2 cellular contexts compared by ENCODE assay signal in genomic region chr5:160463227-160463626, GRCh38.
TF ChIP-seq lines count a peak whose summit lies in the region.

No MANE protein-coding gene starts in this region.

TF ChIP-seq in SK-N-SH, 30 proteins besides CTCF, POLR2A, EP300 and RAD21 (continued from another document):
- TF ChIP-seq REST (IDR thresholded peaks at IDR 0.05; ENCODE audit: low read depth, low read length) (no peak), FOSL2 (IDR thresholded peaks at IDR 0.05; ENCODE audit: borderline replicate concordance, low read depth) (no peak), EZH2phosphoT487 (IDR thresholded peaks at IDR 0.05; ENCODE audit: borderline replicate concordance, low read depth) (no peak), TCF12 (IDR thresholded peaks at IDR 0.05) (no peak)

TF ChIP-seq in SK-N-SH treated with all-trans-retinoic acid at 6 μM for 48 hours, 23 proteins besides CTCF, POLR2A, EP300 and RAD21 (continued from another document):
- no peak for TF ChIP-seq CREB5 (CRISPR knock-in tag; IDR thresholded peaks at IDR 0.05; ENCODE audit: low read depth)
- TF ChIP-seq GLIS3 (CRISPR knock-in tag; IDR thresholded peaks at IDR 0.05) = no peak
- no peak for TF ChIP-seq RARB (CRISPR knock-in tag; IDR thresholded peaks at IDR 0.05)
- TF ChIP-seq CSDC2 (CRISPR knock-in tag; IDR thresholded peaks at IDR 0.05) = no peak
- no peak for TF ChIP-seq ZNF70 (CRISPR knock-in tag; IDR thresholded peaks at IDR 0.05)
- TF ChIP-seq SNAI2 (CRISPR knock-in tag; IDR thresholded peaks at IDR 0.05) = no peak
- no peak for TF ChIP-seq ISL1 (CRISPR knock-in tag; IDR thresholded peaks at IDR 0.05)
- no peak for TF ChIP-seq TSHZ2 (CRISPR knock-in tag; IDR thresholded peaks at IDR 0.05)
